ENCODE assay signal across 8 cellular contexts in the genomic region with DNA sequence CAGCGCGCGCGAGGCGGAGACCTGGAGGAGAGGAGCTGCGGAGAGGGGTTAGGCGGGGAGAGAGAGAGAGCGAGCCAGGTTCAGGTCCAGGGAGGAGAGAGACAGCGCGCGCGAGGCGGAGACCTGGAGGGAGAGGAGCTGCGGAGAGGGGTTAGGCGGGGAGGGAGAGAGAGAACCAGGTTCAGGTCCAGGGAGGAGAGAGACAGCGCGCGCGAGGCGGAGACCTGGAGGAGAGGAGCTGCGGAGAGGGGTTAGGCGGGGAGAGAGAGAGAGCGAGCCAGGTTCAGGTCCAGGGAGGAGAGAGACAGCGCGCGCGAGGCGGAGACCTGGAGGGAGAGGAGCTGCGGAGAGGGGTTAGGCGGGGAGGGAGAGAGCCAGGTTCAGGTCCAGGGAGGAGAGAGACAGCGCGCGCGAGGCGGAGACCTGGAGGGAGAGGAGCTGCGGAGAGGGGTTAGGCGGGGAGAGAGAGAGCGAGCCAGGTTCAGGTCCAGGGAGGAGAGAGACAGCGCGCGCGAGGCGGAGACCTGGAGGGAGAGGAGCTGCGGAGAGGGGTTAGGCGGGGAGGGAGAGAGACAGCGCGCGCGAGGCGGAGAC. TPM values are rescaled to one million over a fixed set of nuclear protein-coding genes. Genes with fewer than 3 reads are reported as not detected.
DNase-seq lines count a peak whose midpoint lies in the region; ATAC-seq, FAIRE-seq and TF ChIP-seq lines count a peak whose summit lies in the region.
"Not testable (repeated sequence)": the region's sequence is repeated elsewhere in the genome, so short reads cannot be mapped to it uniquely, and the experiment has no call there.

No MANE protein-coding gene starts in this region.

- H3K9me3 Mint-ChIP-seq in CD4-positive, alpha-beta T cell; T-helper 1 cell treated with Interleukin-12 subunit alpha and Interleukin-12 subunit beta and Interleukin-4 antibody, amounts not matched to agents 30 μg/mL and 1 μg/mL, for 36 hours; activated naive CD8-positive, alpha-beta T cell treated with anti-CD3 and anti-CD28 coated beads, Interleukin-2, amount 50 U/mL, for 24 hours: not testable (repeated sequence)

- not testable (repeated sequence) for H4K20me1 ChIP-seq in endothelial cell of umbilical vein (replicated peaks; ENCODE audit: control insufficient read depth, extremely low read depth, insufficient read depth, low read length)
- H4K20me1 ChIP-seq in osteoblast (ENCODE audit: insufficient read depth, low read length) = peaks cover 30% of the 10 kb centered on the region

- not testable (repeated sequence) for H3K9me3 ChIP-seq in CD4-positive, alpha-beta T cell (ENCODE audit: control insufficient read depth, low read length); HUES64 (ENCODE audit: insufficient read depth, low read depth, low read length); endothelial cell of umbilical vein (replicated peaks; ENCODE audit: control insufficient read depth, insufficient read depth, low read length); osteoblast (ENCODE audit: low read depth, low read length); suprapubic skin

- not testable (repeated sequence) for TF ChIP-seq EP300 in suprapubic skin (IDR thresholded peaks at IDR 0.05)

- CTCF ChIA-PET in CD4-positive, alpha-beta T cell (lab: Charles Lee) = not testable (repeated sequence)
- CTCF ChIA-PET in endothelial cell of umbilical vein (lab: Charles Lee) = interaction anchor here (1.4 to 3.5 kb wide), 3 partner anchors 28 to 429 kb away, joined by 4 to 23 read pairs (median 11); no protein-coding TSS in a partner anchor

- H3K9ac ChIP-seq in HUES64 (ENCODE audit: low read depth, low read length); endothelial cell of umbilical vein (replicated peaks; ENCODE audit: extremely low read depth, insufficient read depth, low read length): not testable (repeated sequence)

- TF ChIP-seq CTCF in CD4-positive, alpha-beta T cell (IDR thresholded peaks at IDR 0.05); endothelial cell of umbilical vein (IDR thresholded peaks at IDR 0.05; ENCODE audit: extremely low read depth in 1 of 2, insufficient read depth in 1 of 2, low read depth in 1 of 2, low read length in 2 of 2); kidney epithelial cell (IDR thresholded peaks at IDR 0.05; ENCODE audit: insufficient read depth, low read length, poor library complexity, severe bottlenecking); osteoblast (IDR thresholded peaks at IDR 0.05; ENCODE audit: extremely low read depth, low read depth, low read length); suprapubic skin (IDR thresholded peaks at IDR 0.05): not testable (repeated sequence)

- not testable (repeated sequence) for H3K4me1 ChIP-seq in HUES64 (ENCODE audit: insufficient read depth, low read length); endothelial cell of umbilical vein (ENCODE audit: control insufficient read depth, extremely low read depth, insufficient read depth, low read length)
- H3K4me1 ChIP-seq in osteoblast (ENCODE audit: insufficient read depth, low read length) (peaks cover 12% of the 10 kb centered on the region), suprapubic skin (peaks cover 51% of the 10 kb centered on the region)

- not testable (repeated sequence) for H3K27ac ChIP-seq in CD4-positive, alpha-beta T cell (ENCODE audit: low read depth, low read length); HUES64 (ENCODE audit: low read depth, low read length); endothelial cell of umbilical vein (ENCODE audit: insufficient read depth, low read depth, low read length); osteoblast (ENCODE audit: low read depth, low read length); suprapubic skin

- not testable (repeated sequence) for TF ChIP-seq POLR2A in endothelial cell of umbilical vein (IDR thresholded peaks at IDR 0.05; ENCODE audit: low read depth, low read length); suprapubic skin (IDR thresholded peaks at IDR 0.05)

- DNase-seq in CD4-positive, alpha-beta T cell = peak in 1 of 10 experiments; percentile 3
- DNase-seq in activated naive CD8-positive, alpha-beta T cell treated with anti-CD3 and anti-CD28 coated beads, Interleukin-2, amount 50 U/mL, for 24 hours; endothelial cell of umbilical vein (ENCODE audit: low read depth, low spot score); kidney epithelial cell (ENCODE audit: low read depth); osteoblast (ENCODE audit: insufficient read length, low spot score, missing footprints): not testable (repeated sequence)
- DNase-seq in suprapubic skin (ENCODE audit: low spot score in 2 of 2) = peak in 1 of 2 donors; percentile 19

- H3K4me2 ChIP-seq in endothelial cell of umbilical vein (ENCODE audit: insufficient read depth, low read length) (peak overlapping the region; percentile 54), osteoblast (ENCODE audit: insufficient read depth, low read length) (peak overlapping the region; percentile 85)

- not testable (repeated sequence) for ATAC-seq in CD4-positive, alpha-beta T cell (ENCODE audit: poor library complexity); activated naive CD8-positive, alpha-beta T cell treated with anti-CD3 and anti-CD28 coated beads, Interleukin-2, amount 50 U/mL, for 24 hours

- peaks cover 20% of the 10 kb centered on the region for H3K27me3 Mint-ChIP-seq in CD4-positive, alpha-beta T cell
- H3K27me3 Mint-ChIP-seq in T-helper 1 cell treated with Interleukin-12 subunit alpha and Interleukin-12 subunit beta and Interleukin-4 antibody, amounts not matched to agents 30 μg/mL and 1 μg/mL, for 36 hours (ENCODE audit: low read depth); activated naive CD8-positive, alpha-beta T cell treated with anti-CD3 and anti-CD28 coated beads, Interleukin-2, amount 50 U/mL, for 24 hours: not testable (repeated sequence)

- under 1% methylated on average over 34 of the region's 50 CpGs for WGBS in HUES64
- 3% methylated on average over 48 of the region's 50 CpGs for WGBS in suprapubic skin

- not testable (repeated sequence) for H2AFZ ChIP-seq in endothelial cell of umbilical vein (ENCODE audit: low read depth, low read length); osteoblast (ENCODE audit: low read length)

- H3K27me3 ChIP-seq in CD4-positive, alpha-beta T cell (ENCODE audit: control insufficient read depth, insufficient read depth, low read length) = peaks cover 23% of the 10 kb centered on the region
- peaks cover 48% of the 10 kb centered on the region for H3K27me3 ChIP-seq in HUES64 (ENCODE audit: insufficient read depth, low read length)
- not testable (repeated sequence) for H3K27me3 ChIP-seq in endothelial cell of umbilical vein (ENCODE audit: control insufficient read depth in 2 of 2, insufficient read depth in 2 of 2, low read length in 2 of 2)
- H3K27me3 ChIP-seq in kidney epithelial cell (ENCODE audit: control insufficient read depth, insufficient read depth, low read length) = peaks cover 36% of the 10 kb centered on the region
- H3K27me3 ChIP-seq in osteoblast (ENCODE audit: insufficient read depth, low read length) = peaks cover 29% of the 10 kb centered on the region
- peaks cover 40% of the 10 kb centered on the region for H3K27me3 ChIP-seq in suprapubic skin

- peak overlapping the region; percentile 53 for H3K4me3 ChIP-seq in HUES64 (ENCODE audit: low read length)
- peak overlapping the region; percentile 48 to 79 (median 49) for H3K4me3 ChIP-seq in endothelial cell of umbilical vein (replicated peaks in 1 of 3; ENCODE audit: insufficient read depth in 1 of 3, low read depth in 1 of 3, low read length in 3 of 3)
- peak overlapping the region; percentile 70 for H3K4me3 ChIP-seq in kidney epithelial cell (ENCODE audit: low read depth, low read length)
- peak overlapping the region; percentile 78 for H3K4me3 ChIP-seq in osteoblast (ENCODE audit: insufficient read depth, low read length)
- peak overlapping the region; percentile 78 for H3K4me3 ChIP-seq in suprapubic skin

- dilution Hi-C loops in endothelial cell of umbilical vein (cut with MboI; ENCODE audit: extremely low pct_ligation_motif_present, low sequenced_read_pairs) = not testable (repeated sequence)

- H3K9me1 ChIP-seq in endothelial cell of umbilical vein (replicated peaks; ENCODE audit: control insufficient read depth, extremely low read depth, insufficient read depth, low read length) = not testable (repeated sequence)

- FAIRE-seq in endothelial cell of umbilical vein (lab: Jason Lieb, UNC) = not testable (repeated sequence)

- H3K4me1 Mint-ChIP-seq in CD4-positive, alpha-beta T cell (ENCODE audit: low read depth) = peaks cover 27% of the 10 kb centered on the region
- peaks cover 15% of the 10 kb centered on the region for H3K4me1 Mint-ChIP-seq in T-helper 1 cell treated with Interleukin-12 subunit alpha and Interleukin-12 subunit beta and Interleukin-4 antibody, amounts not matched to agents 30 μg/mL and 1 μg/mL, for 36 hours (ENCODE audit: low read depth)
- H3K4me1 Mint-ChIP-seq in activated naive CD8-positive, alpha-beta T cell treated with anti-CD3 and anti-CD28 coated beads, Interleukin-2, amount 50 U/mL, for 24 hours = peaks cover 27% of the 10 kb centered on the region

- peaks cover 16% of the 10 kb centered on the region for H3K36me3 Mint-ChIP-seq in CD4-positive, alpha-beta T cell (ENCODE audit: low read depth)
- H3K36me3 Mint-ChIP-seq in T-helper 1 cell treated with Interleukin-12 subunit alpha and Interleukin-12 subunit beta and Interleukin-4 antibody, amounts not matched to agents 30 μg/mL and 1 μg/mL, for 36 hours (ENCODE audit: low read depth) = not testable (repeated sequence)
- peaks cover 17% of the 10 kb centered on the region for H3K36me3 Mint-ChIP-seq in activated naive CD8-positive, alpha-beta T cell treated with anti-CD3 and anti-CD28 coated beads, Interleukin-2, amount 50 U/mL, for 24 hours (ENCODE audit: low read depth)

- not testable (repeated sequence) for H3K79me2 ChIP-seq in endothelial cell of umbilical vein (ENCODE audit: control insufficient read depth, insufficient read depth, low read length)
- H3K79me2 ChIP-seq in osteoblast (ENCODE audit: insufficient read depth, low read length) = peaks cover 20% of the 10 kb centered on the region

- not testable (repeated sequence) for H3K27ac Mint-ChIP-seq in CD4-positive, alpha-beta T cell; T-helper 1 cell treated with Interleukin-12 subunit alpha and Interleukin-12 subunit beta and Interleukin-4 antibody, amounts not matched to agents 30 μg/mL and 1 μg/mL, for 36 hours; activated naive CD8-positive, alpha-beta T cell treated with anti-CD3 and anti-CD28 coated beads, Interleukin-2, amount 50 U/mL, for 24 hours

- POLR2A ChIA-PET in CD4-positive, alpha-beta T cell (lab: Charles Lee) = interaction anchor here (0.9 to 3.2 kb wide), 3 partner anchors 10 to 137 kb away, joined by 3 to 22 read pairs (median 17); no protein-coding TSS in a partner anchor
- POLR2A ChIA-PET in endothelial cell of umbilical vein (lab: Charles Lee) = not testable (repeated sequence)

- not testable (repeated sequence) for BruUV-seq in endothelial cell of umbilical vein (replicated peaks; lab: Mats Ljungman, UMichigan)

- H3K36me3 ChIP-seq in HUES64 (ENCODE audit: insufficient read depth, low read length); endothelial cell of umbilical vein (ENCODE audit: control insufficient read depth in 2 of 2, extremely low read depth in 1 of 2, insufficient read depth in 2 of 2, low read length in 2 of 2); kidney epithelial cell (ENCODE audit: control insufficient read depth, insufficient read depth, low read length); suprapubic skin: not testable (repeated sequence)
- peaks cover 17% of the 10 kb centered on the region for H3K36me3 ChIP-seq in osteoblast (ENCODE audit: insufficient read depth, low read length)

- H3K4me3 Mint-ChIP-seq in CD4-positive, alpha-beta T cell = peak overlapping the region; percentile 80
- H3K4me3 Mint-ChIP-seq in T-helper 1 cell treated with Interleukin-12 subunit alpha and Interleukin-12 subunit beta and Interleukin-4 antibody, amounts not matched to agents 30 μg/mL and 1 μg/mL, for 36 hours = peak overlapping the region; percentile 59
- peak overlapping the region; percentile 85 for H3K4me3 Mint-ChIP-seq in activated naive CD8-positive, alpha-beta T cell treated with anti-CD3 and anti-CD28 coated beads, Interleukin-2, amount 50 U/mL, for 24 hours

- intact Hi-C loops in CD4-positive, alpha-beta T cell (cut with DNase I, micrococcal nuclease) = loop anchor here in 1 of 2 experiments (5.0 kb wide), 2 partner anchors 202 to 252 kb away; partner anchors contain the start of gene PDCD6
- intact Hi-C loops in endothelial cell of umbilical vein (cut with micrococcal nuclease) = loop anchor here (5.0 kb wide), 1 partner anchor 138 kb away; the partner anchor contains the start of gene CEP72

RNA-seq across cellular contexts. Expression of gene EXOC3, which starts 31.4 kb away (rescaled TPM):
- total RNA-seq in CD4-positive, alpha-beta T cell = 10 to 100 TPM; 82.4 to 84.1 TPM
- polyA plus RNA-seq in HUES64 (2013, experiment 1 of 2) = 28.1 TPM
- 26.7 TPM for polyA plus RNA-seq in HUES64 (2013, experiment 2 of 2)
- total RNA-seq in endothelial cell of umbilical vein (52.9 and 55.4 TPM in 2 replicates), kidney epithelial cell (33.7 and 37.3 TPM in 2 replicates), osteoblast (39.8 and 49.2 TPM in 2 replicates), suprapubic skin (100 to 1,000 TPM in 1 of 4 donors, 10 to 100 TPM in 3; 68.9 to 199 (median 83.4) TPM)
- polyA plus RNA-seq in endothelial cell of umbilical vein = 26.4 and 27.2 TPM in 2 replicates
- 22.0 and 22.7 TPM in 2 replicates for polyA plus RNA-seq in endothelial cell of umbilical vein (2011; cell fraction: cytosol; rRNA removed)
- 79.9 and 81.6 TPM in 2 replicates for polyA plus RNA-seq in endothelial cell of umbilical vein (2011; cell fraction: nucleus; rRNA removed)
- polyA plus RNA-seq in endothelial cell of umbilical vein (2012) = 32.2 and 34.4 TPM in 2 replicates
- polyA minus RNA-seq in endothelial cell of umbilical vein = 24.8 and 29.0 TPM in 2 replicates
- 26.3 TPM for polyA minus RNA-seq in endothelial cell of umbilical vein (2011; cell fraction: cytosol; rRNA and poly(A)+ RNA removed)
- polyA minus RNA-seq in endothelial cell of umbilical vein (2011; cell fraction: nucleus; rRNA and poly(A)+ RNA removed) = 19.5 and 26.5 TPM in 2 replicates

RNA-seq across cellular contexts. Expression of gene SLC9A3, which starts 49.9 kb away (rescaled TPM):
- 1 to 10 TPM; 2.3 to 2.5 TPM for total RNA-seq in CD4-positive, alpha-beta T cell
- polyA plus RNA-seq in HUES64 (2013, experiment 1 of 2) = 0.55 TPM
- polyA plus RNA-seq in HUES64 (2013, experiment 2 of 2) = 0.70 TPM
- 0.82 and 0.92 TPM in 2 replicates for total RNA-seq in endothelial cell of umbilical vein
- polyA plus RNA-seq in endothelial cell of umbilical vein = 0.79 and 0.88 TPM in 2 replicates
- polyA plus RNA-seq in endothelial cell of umbilical vein (2011; cell fraction: cytosol; rRNA removed) = 0.58 and 0.75 TPM in 2 replicates
- polyA plus RNA-seq in endothelial cell of umbilical vein (2011; cell fraction: nucleus; rRNA removed) = 0.88 and 0.92 TPM in 2 replicates
- polyA plus RNA-seq in endothelial cell of umbilical vein (2012) = 0.64 and 0.79 TPM in 2 replicates
- polyA minus RNA-seq in endothelial cell of umbilical vein = 0.23 and 0.24 TPM in 2 replicates
- polyA minus RNA-seq in endothelial cell of umbilical vein (2011; cell fraction: cytosol; rRNA and poly(A)+ RNA removed) = 1.1 TPM
- polyA minus RNA-seq in endothelial cell of umbilical vein (2011; cell fraction: nucleus; rRNA and poly(A)+ RNA removed) = 0.43 and 0.48 TPM in 2 replicates
- total RNA-seq in kidney epithelial cell = 3.0 and 3.6 TPM in 2 replicates
- total RNA-seq in osteoblast = 1.2 and 1.4 TPM in 2 replicates
- total RNA-seq in suprapubic skin = 1 to 10 TPM; 3.7 to 5.9 (median 4.3) TPM
